In genomic region chr1:153544453-153545066, GRCh38 we compare ENCODE assay signal across 8 cellular contexts. TPM values are rescaled to one million over a fixed set of nuclear protein-coding genes. Genes with fewer than 3 reads are reported as not detected.
A peak's percentile ranks its signal among the peaks of the same experiment; 100 is the strongest.
DNase-seq lines count a peak whose midpoint lies in the region; ATAC-seq, FAIRE-seq and TF ChIP-seq lines count a peak whose summit lies in the region.

No MANE protein-coding gene starts in this region.

- H3K4me1 ChIP-seq in BE2C (peaks cover 37% of the 10 kb centered on the region), MM.1S (ENCODE audit: low read length) (0 out of 2 replicates have a peak, but pooled peaks cover 10% of the 10 kb centered on the region), H1 (replicated peaks in 1 of 4; ENCODE audit: control insufficient read depth in 3 of 4, insufficient read depth in 4 of 4, low read length in 3 of 4) (peaks cover 4 to 31% (median 21%) of the 10 kb centered on the region in 4 experiments)

- H3K56ac ChIP-seq in H1 (replicated peaks; ENCODE audit: insufficient read length, low read depth, low read length): no peak overlapping the region

- H3K4me2 ChIP-seq in MM.1S (ENCODE audit: low read depth, low read length): no peak overlapping the region
- peak overlapping the region; percentile 46 to 60 for H3K4me2 ChIP-seq in H1 (ENCODE audit: insufficient read depth in 1 of 2, low read depth in 2 of 2, low read length in 2 of 2)

- no peak overlapping the region for H3K23ac ChIP-seq in H1 (ENCODE audit: insufficient read length)

- H2AFZ ChIP-seq in MM.1S (ENCODE audit: low read length) (peak overlapping the region; percentile 14; the same call in 1 of the 2 replicates), H1 (ENCODE audit: low read length) (no peak overlapping the region; the same call in 1 of the 2 replicates)

- peak overlapping the region; percentile 91 for H2BK5ac ChIP-seq in H1 (ENCODE audit: low read depth, low read length)

- DNase-seq in BE2C (no peak), MM.1S (no peak), H1 (ENCODE audit: low read depth in 1 of 2, low spot score in 2 of 2) (no peak), omental fat pad (ENCODE audit: low spot score) (no peak), NCI-H774 (lab: John Stamatoyannopoulos, UW) (no peak), NCI-H2171 (lab: John Stamatoyannopoulos, UW) (no peak), nucleus accumbens (lab: John Stamatoyannopoulos, UW) (no peak), hypothalamus (lab: John Stamatoyannopoulos, UW) (no peak)

- 0 out of 2 replicates have a peak overlapping the region, but pooled peaks have one; percentile 25 for H2BK20ac ChIP-seq in H1 (ENCODE audit: low read length)

- CTCF ChIA-PET in H1 (lab: Charles Lee; ENCODE audit: partially characterized antibody): interaction anchor here (0.7 to 12.9 kb wide), 19 partner anchors 8 to 192 kb away, joined by 3 to 165 read pairs (median 6); partner anchors contain the start of genes S100A1, S100A13, S100A5 and S100A6

- 59% methylated on average over 10 of the region's 10 CpGs; no CpG with 5 or more reads in 1 of the 2 experiments for WGBS in H1 (ENCODE audit: extremely low coverage in 1 of 2, insufficient coverage in 1 of 2, insufficient read length in 1 of 2, insufficient replicate concordance in 2 of 2, low coverage in 1 of 2, low lambda C conversion rate in 2 of 2, missing lambda C conversion rate in 1 of 2), 2 experiments

- H4K91ac ChIP-seq in H1 (replicated peaks; ENCODE audit: insufficient read length, low read length): peak overlapping the region; percentile 93

- no peak overlapping the region for H3K14ac ChIP-seq in H1 (ENCODE audit: insufficient read length)

- H3K36me3 ChIP-seq in BE2C (no peaks in the 10 kb centered on the region), MM.1S (replicated peaks; ENCODE audit: insufficient read depth, low read length) (no peaks in the 10 kb centered on the region), H1 (ENCODE audit: control insufficient read depth in 2 of 4, insufficient read depth in 4 of 4, low read length in 3 of 4) (no peaks in the 10 kb centered on the region)

- H3K27me3 ChIP-seq in BE2C (no peaks in the 10 kb centered on the region), MM.1S (replicated peaks; ENCODE audit: insufficient read depth, low read length) (no peaks in the 10 kb centered on the region), H1 (replicated peaks in 1 of 4; ENCODE audit: control insufficient read depth in 3 of 4, extremely low read depth in 1 of 4, insufficient read depth in 3 of 4, low read length in 3 of 4) (no peaks in the 10 kb centered on the region; a peak in 2 of 7 replicates)

- H2AK5ac ChIP-seq in H1 (ENCODE audit: low read depth, low read length): peak overlapping the region; percentile 87; the same call in 1 of the 2 replicates

- peak overlapping the region; percentile 93 for H2BK120ac ChIP-seq in H1 (replicated peaks; ENCODE audit: low read depth, low read length)

- H3K9me3 ChIP-seq in BE2C (no peaks in the 10 kb centered on the region), MM.1S (replicated peaks; ENCODE audit: insufficient read depth, low read length) (no peaks in the 10 kb centered on the region), H1 (ENCODE audit: insufficient read depth in 2 of 2, low read depth in 1 of 2, low read length in 1 of 2) (no peaks in the 10 kb centered on the region)

- TF ChIP-seq POLR2A in H1 (IDR thresholded peaks at IDR 0.05; ENCODE audit: control extremely low read depth in 1 of 2, low read depth in 2 of 2, low read length in 2 of 2): no peak; a peak in 1 of 3 replicates

- H3K23me2 ChIP-seq in H1 (ENCODE audit: low read depth, low read length): peaks cover 6% of the 10 kb centered on the region

- H3K9ac ChIP-seq in MM.1S (ENCODE audit: low read length) (no peak overlapping the region), H1 (replicated peaks in 1 of 4; ENCODE audit: extremely low read depth in 1 of 4, low read depth in 3 of 4, low read length in 3 of 4) (peak overlapping the region in 1 of 4 experiments; percentile 15; a peak in 3 of 7 replicates)

- POLR2A ChIA-PET in H1 (lab: Charles Lee; ENCODE audit: partially characterized antibody): interaction anchor here (0.8 to 2.4 kb wide), 6 partner anchors 9 to 446 kb away, joined by 3 to 9 read pairs (median 6); partner anchors contain the start of genes RPS27, S100A13, S100A2 and S100A6

- H4K8ac ChIP-seq in H1 (ENCODE audit: extremely low read depth, insufficient read depth, low read length): peak overlapping the region; percentile 15

- TF ChIP-seq CTCF in BE2C (IDR thresholded peaks at IDR 0.05; ENCODE audit: low read depth, low read length): no peak
- TF ChIP-seq CTCF in MM.1S (IDR thresholded peaks at IDR 0.05; ENCODE audit: low read length): no peak
- TF ChIP-seq CTCF in H1 (IDR thresholded peaks at IDR 0.05; ENCODE audit: control extremely low read depth in 1 of 3, insufficient read depth in 1 of 3, low read depth in 1 of 3, low read length in 3 of 3): no peak
- no peak for TF ChIP-seq CTCF in omental fat pad (IDR thresholded peaks at IDR 0.05)

- H3K79me2 ChIP-seq in MM.1S (ENCODE audit: low read length): no peaks in the 10 kb centered on the region
- no peaks in the 10 kb centered on the region for H3K79me2 ChIP-seq in H1 (ENCODE audit: control insufficient read depth in 1 of 2, insufficient read depth in 2 of 2, low read length in 2 of 2)

- peak overlapping the region; percentile 98; the same call in 1 of the 2 replicates for H2BK15ac ChIP-seq in H1 (ENCODE audit: low read length)

- no peak for FAIRE-seq in H1 (lab: Jason Lieb, UNC)

- TF ChIP-seq EP300 in H1 (IDR thresholded peaks at IDR 0.05; ENCODE audit: borderline replicate concordance in 1 of 2, low read depth in 2 of 2, low read length in 2 of 2): no peak

- H3K4me3 ChIP-seq in BE2C (ENCODE audit: low read depth, low read length): peak overlapping the region; percentile 7; the same call in 1 of the 2 replicates
- no peak overlapping the region for H3K4me3 ChIP-seq in MM.1S (ENCODE audit: low read length)
- H3K4me3 ChIP-seq in H1 (ENCODE audit: extremely low read depth in 1 of 4, insufficient read depth in 2 of 4, low read depth in 3 of 4, low read length in 4 of 4): peak overlapping the region in 1 of 4 experiments; percentile 32; a peak in 1 of 8 replicates

- H3K27ac ChIP-seq in MM.1S (ENCODE audit: low read length) (no peak overlapping the region), H1 (ENCODE audit: low read depth, low read length) (peak overlapping the region; percentile 55; the same call in 1 of the 2 replicates)

- no peak for TF ChIP-seq RAD21 in H1 (IDR thresholded peaks at IDR 0.05 in 1 of 2, conservative IDR thresholded peaks at IDR 0.05 in 1 of 2; ENCODE audit: low read depth in 2 of 2, low read length in 2 of 2)

- H3K18ac ChIP-seq in H1 (ENCODE audit: extremely low read depth, low read length): peak overlapping the region; percentile 96

- H3F3A ChIP-seq in MM.1S (ENCODE audit: insufficient read depth, low read length): no peaks in the 10 kb centered on the region

- H2BK12ac ChIP-seq in H1 (ENCODE audit: low read depth, low read length): peak overlapping the region; percentile 95; the same call in 1 of the 2 replicates

- peak overlapping the region; percentile 59 for H4K5ac ChIP-seq in H1 (ENCODE audit: insufficient read length, low read depth, low read length)

- H4K20me1 ChIP-seq in MM.1S (ENCODE audit: insufficient read depth, low read length): no peaks in the 10 kb centered on the region
- H4K20me1 ChIP-seq in H1 (replicated peaks in 1 of 2; ENCODE audit: control insufficient read depth in 1 of 2, insufficient read depth in 2 of 2, low read length in 2 of 2): no peaks in the 10 kb centered on the region

- H3K9me2 ChIP-seq in MM.1S (replicated peaks; ENCODE audit: insufficient read depth, low read length): no peaks in the 10 kb centered on the region

- H3K79me1 ChIP-seq in H1 (ENCODE audit: low read depth, low read length): no peaks in the 10 kb centered on the region

- ATAC-seq in omental fat pad (ENCODE audit: low FRiP score): peak; percentile 1

- peak overlapping the region; percentile 66 for H3K4ac ChIP-seq in H1 (replicated peaks; ENCODE audit: insufficient read length, low read depth, low read length)

RNA-seq across cellular contexts. Expression of gene S100A4, which starts 1.0 kb away (rescaled TPM):
- polyA plus RNA-seq in BE2C (2012; ENCODE audit: insufficient read depth, insufficient read length, low read depth): 109 TPM
- total RNA-seq in H1 (2021; fragmentation: NEBNext Ultra II Directional; extraction: Animal tissue kit (Norgen Biotek cat#: 25700)): 36.3 and 39.6 TPM in 2 replicates
- 43.3 and 85.4 TPM in 2 replicates for polyA plus RNA-seq in H1 (2011; rRNA removed)
- 48.1 TPM for polyA plus RNA-seq in H1 (2011; cell fraction: cytosol; rRNA removed)
- 16.4 TPM for polyA plus RNA-seq in H1 (2011; cell fraction: nucleus; rRNA removed)
- polyA plus RNA-seq in H1 (2012, experiment 1 of 2): 45.5 to 53.5 TPM (median 49.9 TPM) in 4 replicates
- 137 TPM for polyA plus RNA-seq in H1 (2012, experiment 2 of 2)
- polyA plus RNA-seq in H1 (2013, experiment 1 of 2): 70.2 TPM
- 68.2 TPM for polyA plus RNA-seq in H1 (2013, experiment 2 of 2)
- polyA minus RNA-seq in H1 (2011; rRNA and poly(A)+ RNA removed): 13.4 and 13.9 TPM in 2 replicates
- 9.5 TPM for polyA minus RNA-seq in H1 (2011; cell fraction: cytosol; rRNA and poly(A)+ RNA removed)
- polyA minus RNA-seq in H1 (2011; cell fraction: nucleus; rRNA and poly(A)+ RNA removed): 11.6 TPM
- 100 to 1,000 TPM; 323 to 723 (median 337) TPM for total RNA-seq in omental fat pad

RNA-seq across cellular contexts. Expression of gene S100A5, which starts 3.8 kb away (rescaled TPM):
- not detected for polyA plus RNA-seq in BE2C (2012; ENCODE audit: insufficient read depth, insufficient read length, low read depth)
- total RNA-seq in H1 (2021; fragmentation: NEBNext Ultra II Directional; extraction: Animal tissue kit (Norgen Biotek cat#: 25700)): not detected in 2 replicates
- not detected in 2 replicates for polyA plus RNA-seq in H1 (2011; rRNA removed)
- not detected for polyA plus RNA-seq in H1 (2011; cell fraction: cytosol; rRNA removed)
- polyA plus RNA-seq in H1 (2011; cell fraction: nucleus; rRNA removed): not detected
- polyA plus RNA-seq in H1 (2012, experiment 1 of 2): not detected in 4 replicates
- polyA plus RNA-seq in H1 (2012, experiment 2 of 2): not detected
- 0.08 TPM for polyA plus RNA-seq in H1 (2013, experiment 1 of 2)
- polyA plus RNA-seq in H1 (2013, experiment 2 of 2): not detected
- polyA minus RNA-seq in H1 (2011; rRNA and poly(A)+ RNA removed): 0.69 TPM in 1 of 2 replicates, not detected in the other
- not detected for polyA minus RNA-seq in H1 (2011; cell fraction: cytosol; rRNA and poly(A)+ RNA removed)
- polyA minus RNA-seq in H1 (2011; cell fraction: nucleus; rRNA and poly(A)+ RNA removed): not detected
- total RNA-seq in omental fat pad: not detected

RNA-seq across cellular contexts. Expression of gene S100A3, which starts 4.5 kb away (rescaled TPM):
- polyA plus RNA-seq in BE2C (2012; ENCODE audit: insufficient read depth, insufficient read length, low read depth): 0.69 TPM
- total RNA-seq in H1 (2021; fragmentation: NEBNext Ultra II Directional; extraction: Animal tissue kit (Norgen Biotek cat#: 25700)): 0.47 TPM in 1 of 2 replicates, not detected in the other
- 0.26 and 0.77 TPM in 2 replicates for polyA plus RNA-seq in H1 (2011; rRNA removed)
- polyA plus RNA-seq in H1 (2011; cell fraction: cytosol; rRNA removed): 1.1 TPM
- polyA plus RNA-seq in H1 (2011; cell fraction: nucleus; rRNA removed): 0.43 TPM
- polyA plus RNA-seq in H1 (2012, experiment 1 of 2): not detected in 4 replicates
- polyA plus RNA-seq in H1 (2012, experiment 2 of 2): not detected
- polyA plus RNA-seq in H1 (2013, experiment 1 of 2): 0.14 TPM
- 0.24 TPM for polyA plus RNA-seq in H1 (2013, experiment 2 of 2)
- polyA minus RNA-seq in H1 (2011; rRNA and poly(A)+ RNA removed): not detected in 2 replicates
- not detected for polyA minus RNA-seq in H1 (2011; cell fraction: cytosol; rRNA and poly(A)+ RNA removed)
- polyA minus RNA-seq in H1 (2011; cell fraction: nucleus; rRNA and poly(A)+ RNA removed): not detected
- 1 to 10 TPM in 3 of 4 donors, not detected in 1; 1.7 to 3.2 (median 2.7) TPM for total RNA-seq in omental fat pad

RNA-seq across cellular contexts. Expression of gene S100A6, which starts 8.8 kb away (rescaled TPM):
- polyA plus RNA-seq in BE2C (2012; ENCODE audit: insufficient read depth, insufficient read length, low read depth): 998 TPM
- 11.1 and 11.5 TPM in 2 replicates for total RNA-seq in H1 (2021; fragmentation: NEBNext Ultra II Directional; extraction: Animal tissue kit (Norgen Biotek cat#: 25700))
- 45.8 and 63.0 TPM in 2 replicates for polyA plus RNA-seq in H1 (2011; rRNA removed)
- 41.4 TPM for polyA plus RNA-seq in H1 (2011; cell fraction: cytosol; rRNA removed)
- 29.9 TPM for polyA plus RNA-seq in H1 (2011; cell fraction: nucleus; rRNA removed)
- polyA plus RNA-seq in H1 (2012, experiment 1 of 2): 38.9 to 50.1 TPM (median 45.3 TPM) in 4 replicates
- polyA plus RNA-seq in H1 (2012, experiment 2 of 2): 57.1 TPM
- 12.2 TPM for polyA plus RNA-seq in H1 (2013, experiment 1 of 2)
- 12.1 TPM for polyA plus RNA-seq in H1 (2013, experiment 2 of 2)
- polyA minus RNA-seq in H1 (2011; rRNA and poly(A)+ RNA removed): 7.9 and 10.3 TPM in 2 replicates
- polyA minus RNA-seq in H1 (2011; cell fraction: cytosol; rRNA and poly(A)+ RNA removed): 29.6 TPM
- 15.6 TPM for polyA minus RNA-seq in H1 (2011; cell fraction: nucleus; rRNA and poly(A)+ RNA removed)
- 100 to 1,000 TPM; 315 to 566 (median 427) TPM for total RNA-seq in omental fat pad

RNA-seq across cellular contexts. Expression of gene S100A2, which starts 21.1 kb away (rescaled TPM):
- polyA plus RNA-seq in BE2C (2012; ENCODE audit: insufficient read depth, insufficient read length, low read depth): 5.6 TPM
- 2.0 TPM in 1 of 2 replicates, not detected in the other for total RNA-seq in H1 (2021; fragmentation: NEBNext Ultra II Directional; extraction: Animal tissue kit (Norgen Biotek cat#: 25700))
- polyA plus RNA-seq in H1 (2011; rRNA removed): 0.71 and 0.86 TPM in 2 replicates
- 1.1 TPM for polyA plus RNA-seq in H1 (2011; cell fraction: cytosol; rRNA removed)
- polyA plus RNA-seq in H1 (2011; cell fraction: nucleus; rRNA removed): 0.78 TPM
- polyA plus RNA-seq in H1 (2012, experiment 1 of 2): 0.69 to 2.1 TPM (median 1.2 TPM) in 4 replicates
- polyA plus RNA-seq in H1 (2012, experiment 2 of 2): 0.20 TPM
- polyA plus RNA-seq in H1 (2013, experiment 1 of 2): 2.0 TPM
- polyA plus RNA-seq in H1 (2013, experiment 2 of 2): 2.6 TPM
- 0.60 TPM in 1 of 2 replicates, not detected in the other for polyA minus RNA-seq in H1 (2011; rRNA and poly(A)+ RNA removed)
- not detected for polyA minus RNA-seq in H1 (2011; cell fraction: cytosol; rRNA and poly(A)+ RNA removed)
- polyA minus RNA-seq in H1 (2011; cell fraction: nucleus; rRNA and poly(A)+ RNA removed): not detected
- 1 to 10 TPM in 2 of 4 donors, not detected in 2; 1.3 to 6.5 TPM for total RNA-seq in omental fat pad
